8 cellular contexts compared by ENCODE assay signal in the genomic region with DNA sequence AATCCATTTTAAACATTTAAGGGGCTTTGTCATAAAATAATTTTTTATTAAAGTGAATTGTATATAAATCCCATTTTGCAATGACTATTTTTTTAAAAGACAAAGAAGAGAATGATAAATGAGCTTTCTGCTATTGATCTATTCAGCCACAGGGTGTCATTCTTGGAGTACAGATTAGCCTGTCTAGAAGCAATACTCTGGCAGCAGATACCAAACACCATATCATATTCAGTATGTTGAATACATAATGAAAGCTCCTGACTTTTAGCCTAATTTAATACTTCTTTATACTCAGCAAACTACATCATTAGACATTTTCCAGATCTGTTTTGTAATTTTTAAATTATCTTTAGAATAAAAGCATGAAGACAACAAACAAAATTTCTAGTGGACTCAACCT.
DNase-seq lines count a peak whose midpoint lies in the region; ATAC-seq lines count a peak whose summit lies in the region.

No MANE protein-coding gene starts in this region.

- no peak overlapping the region for H3K27ac Mint-ChIP-seq in stimulated activated naive B cell treated with anti-CD40 and anti-IgM and Interleukin-4, amounts not matched to agents 10 μg/mL and 1 μg/mL and 100 μg/mL, for 72 hours

- no peaks in the 10 kb centered on the region for H3K4me1 Mint-ChIP-seq in stimulated activated naive B cell treated with anti-CD40 and anti-IgM and Interleukin-4, amounts not matched to agents 10 μg/mL and 1 μg/mL and 100 μg/mL, for 72 hours

- H3K36me3 Mint-ChIP-seq in stimulated activated naive B cell treated with anti-CD40 and anti-IgM and Interleukin-4, amounts not matched to agents 10 μg/mL and 1 μg/mL and 100 μg/mL, for 72 hours = no peaks in the 10 kb centered on the region

- H3K27ac ChIP-seq in epithelial cell of prostate = peak overlapping the region; percentile 88

- no peaks in the 10 kb centered on the region for H3K27me3 Mint-ChIP-seq in stimulated activated naive B cell treated with anti-CD40 and anti-IgM and Interleukin-4, amounts not matched to agents 10 μg/mL and 1 μg/mL and 100 μg/mL, for 72 hours

- no peaks in the 10 kb centered on the region for H3K9me3 Mint-ChIP-seq in stimulated activated naive B cell treated with anti-CD40 and anti-IgM and Interleukin-4, amounts not matched to agents 10 μg/mL and 1 μg/mL and 100 μg/mL, for 72 hours

- H3K4me3 Mint-ChIP-seq in stimulated activated naive B cell treated with anti-CD40 and anti-IgM and Interleukin-4, amounts not matched to agents 10 μg/mL and 1 μg/mL and 100 μg/mL, for 72 hours = no peak overlapping the region

- no peak for ATAC-seq in stimulated activated naive B cell treated with anti-CD40 and anti-IgM and Interleukin-4, amounts not matched to agents 10 μg/mL and 1 μg/mL and 100 μg/mL, for 72 hours (replicated peaks)

- DNase-seq in NOMO-1 treated with DMSO at 0.1 percent for 48 hours (lab: John Stamatoyannopoulos, UW; ENCODE audit: unreplicated experiment) (peak; percentile 12), NOMO-1 treated with dmso at 0.1 percent for 144 hours (lab: John Stamatoyannopoulos, UW; ENCODE audit: unreplicated experiment) (no peak), NCI-H748 (lab: John Stamatoyannopoulos, UW; ENCODE audit: unreplicated experiment) (peak; percentile 45), epithelial cell of prostate (ENCODE audit: low read depth, low spot score) (peak; percentile 14), non-pigmented ciliary epithelial cell (ENCODE audit: low read depth) (peak; percentile 71), T-helper 1 cell (no peak), anterior cingulate cortex (lab: John Stamatoyannopoulos, UW) (no peak)
- no peak for DNase-seq in stimulated activated naive B cell treated with anti-CD40 and anti-IgM and Interleukin-4, amounts not matched to agents 10 μg/mL and 1 μg/mL and 100 μg/mL, for 72 hours

Comparison
In these comparisons a context has a peak if more than half of its experiments do, and no peak if none do; other contexts are left out.
1. DNase-seq: peak in NOMO-1 treated with DMSO at 0.1 percent for 48 hours (single experiment), NCI-H748 (single experiment), epithelial cell of prostate (single experiment) and non-pigmented ciliary epithelial cell (single experiment); none in NOMO-1 treated with dmso at 0.1 percent for 144 hours (single experiment), T-helper 1 cell (0 of 5), stimulated activated naive B cell treated with anti-CD40 and anti-IgM and Interleukin-4, amounts not matched to agents 10 μg/mL and 1 μg/mL and 100 μg/mL, for 72 hours (single experiment) and anterior cingulate cortex (0 of 58).